Comparison of ENCODE assay signal across 21 cellular contexts in the genomic region with DNA sequence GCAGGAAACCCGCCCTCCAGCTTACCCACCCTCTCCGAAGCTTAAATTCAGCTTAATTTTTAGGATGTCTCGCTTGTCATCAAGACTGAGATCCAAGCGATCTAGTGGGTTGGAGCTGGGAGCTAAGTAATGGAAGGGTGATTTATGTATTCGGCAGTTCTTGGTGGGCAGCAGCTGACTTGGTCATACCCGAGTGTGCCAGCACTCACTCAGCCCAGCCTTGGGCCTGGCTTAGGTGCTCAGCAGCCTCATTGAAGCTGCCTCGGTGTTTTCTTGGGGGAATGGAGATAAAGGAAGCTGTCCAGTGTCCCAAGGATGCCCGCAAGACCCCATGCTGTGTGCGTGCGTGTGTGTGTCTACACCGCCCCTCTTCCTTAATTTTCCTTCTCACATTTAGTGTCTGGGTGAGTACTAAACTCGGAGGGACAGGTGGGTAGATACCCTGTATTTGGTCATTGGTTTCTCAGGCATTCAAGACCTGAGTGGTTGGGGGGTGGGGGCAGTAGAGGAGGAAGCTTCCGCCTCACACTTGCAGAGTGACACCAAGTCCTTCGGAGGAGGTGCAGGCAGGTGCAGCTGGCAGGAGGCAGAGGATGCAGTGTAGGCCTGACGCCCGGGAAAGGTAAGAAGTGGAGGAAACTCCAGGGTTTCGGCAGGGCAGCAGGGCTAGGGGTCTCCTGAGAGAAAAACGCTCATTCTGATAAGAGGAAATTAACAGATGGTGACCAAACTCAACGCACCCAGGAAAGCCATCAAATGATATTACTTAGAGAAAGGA.
DNase-seq lines count a peak whose midpoint lies in the region; ATAC-seq and TF ChIP-seq lines count a peak whose summit lies in the region.
"Had no signal": no experiment of that assay in that cellular context is flagged by ENCODE, and none has a peak within 500 bp of the region (broad histone marks: within the 10 kb centered on the region; RNA-seq: fewer than 3 reads in every experiment).

No MANE protein-coding gene starts in this region.

- H3K36me3 Mint-ChIP-seq in activated CD8-positive, alpha-beta memory T cell treated with anti-CD3 and anti-CD28 coated beads, Interleukin-2, amount 10 ng/mL, durations not matched to agents 7 days and 5 days, result no peaks in the 10 kb centered on the region
- H3K36me3 Mint-ChIP-seq in GM23338 (ENCODE audit: low read depth), result no peaks in the 10 kb centered on the region
- no peaks in the 10 kb centered on the region for H3K36me3 Mint-ChIP-seq in chondrocyte (ENCODE audit: low read depth)
- H3K36me3 Mint-ChIP-seq: CD4-positive, CD25-positive, alpha-beta regulatory T cell had no signal

- no peaks in the 10 kb centered on the region for H3K36me3 ChIP-seq in GM23338 (ENCODE audit: insufficient read depth)
- peaks cover 0 to 29% (median 7%) of the 10 kb centered on the region in 4 donors for H3K36me3 ChIP-seq in stomach

- no peak for ATAC-seq in activated CD8-positive, alpha-beta memory T cell treated with anti-CD3 and anti-CD28 coated beads, Interleukin-2, amount 10 ng/mL, durations not matched to agents 7 days and 5 days
- ATAC-seq in GM23338, result peak; percentile 55
- ATAC-seq: GM12878, HCT116 had no signal

- H3K9me3 Mint-ChIP-seq in activated CD8-positive, alpha-beta memory T cell treated with anti-CD3 and anti-CD28 coated beads, Interleukin-2, amount 10 ng/mL, durations not matched to agents 7 days and 5 days (ENCODE audit: low read depth), result no peaks in the 10 kb centered on the region
- peaks cover 4% of the 10 kb centered on the region for H3K9me3 Mint-ChIP-seq in GM23338
- H3K9me3 Mint-ChIP-seq in chondrocyte (ENCODE audit: low read depth), result peaks cover 4% of the 10 kb centered on the region

- TF ChIP-seq POLR2A in stomach (IDR thresholded peaks at IDR 0.05), result no peak

- no peaks in the 10 kb centered on the region for H3K79me2 ChIP-seq in GM23338 (replicated peaks; ENCODE audit: insufficient read depth)

- TF ChIP-seq EP300 in stomach (IDR thresholded peaks at IDR 0.05), result no peak

- intact Hi-C loops in stomach (cut with DNase I; ENCODE audit: low total_unique reads), result no loop called here

- 76 to 93% (median 88%) methylated on average over 19 of the region's 19 CpGs for WGBS in stomach, 5 donors

- H3K4me3 ChIP-seq in GM23338, result no peak overlapping the region
- no peak overlapping the region for H3K4me3 ChIP-seq in stomach
- H3K4me3 ChIP-seq: GM12878, GM23248, K562 had no signal

- peaks cover 3% of the 10 kb centered on the region for H3K4me1 Mint-ChIP-seq in activated CD8-positive, alpha-beta memory T cell treated with anti-CD3 and anti-CD28 coated beads, Interleukin-2, amount 10 ng/mL, durations not matched to agents 7 days and 5 days
- peaks cover 26% of the 10 kb centered on the region for H3K4me1 Mint-ChIP-seq in GM23338
- H3K4me1 Mint-ChIP-seq in chondrocyte (ENCODE audit: low read depth), result no peaks in the 10 kb centered on the region

- no peaks in the 10 kb centered on the region for H3K9me2 ChIP-seq in GM23338 (ENCODE audit: insufficient read depth)

- no peak overlapping the region for H3K4me3 Mint-ChIP-seq in activated CD8-positive, alpha-beta memory T cell treated with anti-CD3 and anti-CD28 coated beads, Interleukin-2, amount 10 ng/mL, durations not matched to agents 7 days and 5 days
- H3K4me3 Mint-ChIP-seq in GM23338, result no peak overlapping the region
- no peak overlapping the region for H3K4me3 Mint-ChIP-seq in chondrocyte (ENCODE audit: unreplicated experiment)
- H3K4me3 Mint-ChIP-seq: CD4-positive, CD25-positive, alpha-beta regulatory T cell had no signal

- peak; percentile 47 for DNase-seq in activated CD8-positive, alpha-beta memory T cell treated with anti-CD3 and anti-CD28 coated beads for 24 hours
- DNase-seq in activated CD8-positive, alpha-beta memory T cell treated with anti-CD3 and anti-CD28 coated beads, Interleukin-2, amount 10 ng/mL, durations not matched to agents 7 days and 5 days, result no peak
- DNase-seq in GM23338 (ENCODE audit: low spot score) (peak; percentile 14), chondrocyte (ENCODE audit: low spot score) (peak; percentile 79), stomach (peak; percentile 5), Ammon's horn (ENCODE audit: low spot score) (no peak)
- no peak for DNase-seq in stimulated activated CD4-positive, alpha-beta T cell treated with anti-CD3 and anti-CD28 coated beads, Interleukin-2, amount 100 ng/mL, for 24 hours
- DNase-seq in stimulated activated CD4-positive, alpha-beta T cell treated with anti-CD3 and anti-CD28 coated beads, Interleukin-2, amount 100 ng/mL, for 48 hours, result no peak
- DNase-seq: AML-193; CD4-positive, CD25-positive, alpha-beta regulatory T cell; EL; GM23248; NCI-H1105 treated with DMSO at 0.1 percent for 48 hours; NCI-H1694; NCI-H226; RPMI8226; SHP77 treated with DMSO at 0.1 percent for 48 hours had no signal

- H2AFZ ChIP-seq in GM23338, result no peak overlapping the region
- H2AFZ ChIP-seq: GM23248 had no signal

- H3K4me1 ChIP-seq in GM23338 (ENCODE audit: insufficient read depth) (peaks cover 3% of the 10 kb centered on the region; the same call in 1 of the 2 replicates), stomach (no peaks in the 10 kb centered on the region)

- no peak overlapping the region for H3K4me2 ChIP-seq in GM23338

- H3K27ac ChIP-seq in GM23338 (ENCODE audit: low read depth), result no peak overlapping the region
- H3K27ac ChIP-seq in stomach, result no peak overlapping the region
- H3K27ac ChIP-seq: 22Rv1, GM23248 had no signal

- peaks cover 29% of the 10 kb centered on the region for H3K27me3 Mint-ChIP-seq in activated CD8-positive, alpha-beta memory T cell treated with anti-CD3 and anti-CD28 coated beads, Interleukin-2, amount 10 ng/mL, durations not matched to agents 7 days and 5 days
- H3K27me3 Mint-ChIP-seq in GM23338 (ENCODE audit: insufficient read depth, low read depth, poor library complexity) (peaks cover 11% of the 10 kb centered on the region), chondrocyte (ENCODE audit: low read depth) (peaks cover 19% of the 10 kb centered on the region)

- no peaks in the 10 kb centered on the region for H3F3A ChIP-seq in GM23338 (replicated peaks; ENCODE audit: low read depth)

- no peak overlapping the region for H3K27ac Mint-ChIP-seq in activated CD8-positive, alpha-beta memory T cell treated with anti-CD3 and anti-CD28 coated beads, Interleukin-2, amount 10 ng/mL, durations not matched to agents 7 days and 5 days
- H3K27ac Mint-ChIP-seq in GM23338, result peak overlapping the region; percentile 74; the same call in 1 of the 2 replicates
- no peak overlapping the region for H3K27ac Mint-ChIP-seq in chondrocyte (ENCODE audit: unreplicated experiment)

- TF ChIP-seq CTCF in GM23338 (conservative IDR thresholded peaks at IDR 0.05; ENCODE audit: low read depth in 2 of 2) (no peak), chondrocyte (IDR thresholded peaks at IDR 0.05) (no peak), stomach (IDR thresholded peaks at IDR 0.05) (no peak)

- no peaks in the 10 kb centered on the region for H3K9me3 ChIP-seq in stomach

- CTCF ChIA-PET in activated CD8-positive, alpha-beta memory T cell treated with anti-CD3 and anti-CD28 coated beads, Interleukin-2, amount 10 ng/mL, durations not matched to agents 7 days and 5 days (lab: Charles Lee), result interaction anchor here (0.6 kb wide), 1 partner anchor 261 kb away, joined by 3 read pairs; no protein-coding TSS in a partner anchor

- H4K20me1 ChIP-seq in GM23338 (replicated peaks; ENCODE audit: insufficient read depth), result no peaks in the 10 kb centered on the region

- H3K27me3 ChIP-seq in GM23338 (ENCODE audit: insufficient read depth), result no peaks in the 10 kb centered on the region
- H3K27me3 ChIP-seq in stomach, result peaks cover 0 to 6% (median 0%) of the 10 kb centered on the region in 3 donors

TF ChIP-seq in GM23338, 12 proteins besides CTCF, POLR2A, EP300 and RAD21 (continues in another document):
- TF ChIP-seq EZH2 (IDR thresholded peaks at IDR 0.05; ENCODE audit: low read depth, unreplicated experiment), result no peak

Comparison
In these comparisons a context has a peak if more than half of its experiments do, and no peak if none do; other contexts are left out.
1. DNase-seq: peak in activated CD8-positive, alpha-beta memory T cell treated with anti-CD3 and anti-CD28 coated beads for 24 hours (single experiment), GM23338 (single experiment), chondrocyte (single experiment) and stomach (single experiment); none in activated CD8-positive, alpha-beta memory T cell treated with anti-CD3 and anti-CD28 coated beads, Interleukin-2, amount 10 ng/mL, durations not matched to agents 7 days and 5 days (single experiment), Ammon's horn (single experiment), stimulated activated CD4-positive, alpha-beta T cell treated with anti-CD3 and anti-CD28 coated beads, Interleukin-2, amount 100 ng/mL, for 24 hours (0 of 2) and stimulated activated CD4-positive, alpha-beta T cell treated with anti-CD3 and anti-CD28 coated beads, Interleukin-2, amount 100 ng/mL, for 48 hours (0 of 2).